Comparison of ENCODE assay signal across 15 cellular contexts in genomic region chr12:71710276-71711125, GRCh38. TPM values are rescaled to one million over a fixed set of nuclear protein-coding genes. Genes with fewer than 3 reads are reported as not detected.
A peak's percentile ranks its signal among the peaks of the same experiment; 100 is the strongest.
DNase-seq lines count a peak whose midpoint lies in the region; ATAC-seq, FAIRE-seq and TF ChIP-seq lines count a peak whose summit lies in the region.
"Had no signal": no experiment of that assay in that cellular context is flagged by ENCODE, and none has a peak within 500 bp of the region (broad histone marks: within the 10 kb centered on the region; RNA-seq: fewer than 3 reads in every experiment).

No MANE protein-coding gene starts in this region.

- H4K20me1 ChIP-seq in keratinocyte (ENCODE audit: control insufficient read depth, extremely low read depth, insufficient read depth, low read length) (no peaks in the 10 kb centered on the region), OCI-LY7 (ENCODE audit: insufficient read depth, low read length) (no peaks in the 10 kb centered on the region)

- ATAC-seq in body of pancreas, result no peak

- no peak overlapping the region for H3K9ac ChIP-seq in keratinocyte (ENCODE audit: control insufficient read depth, extremely low read depth, insufficient read depth, low read length)
- H3K9ac ChIP-seq: KMS-11 had no signal

- H3K27ac ChIP-seq in keratinocyte (ENCODE audit: control insufficient read depth, insufficient read depth, low read length) (peak overlapping the region; percentile 82), body of pancreas (no peak overlapping the region), OCI-LY7 (ENCODE audit: low read depth, low read length, poor library complexity, severe bottlenecking) (no peak overlapping the region)
- H3K27ac ChIP-seq: KMS-11, vagina had no signal

- peak; percentile 99 for FAIRE-seq in keratinocyte (lab: Jason Lieb, UNC)

- CTCF ChIA-PET in OCI-LY7 (lab: Charles Lee; ENCODE audit: unreplicated experiment), result no interaction called here

- no TSS peak for BruUV-seq in OCI-LY7 (replicated peaks; lab: Mats Ljungman, UMichigan)

- dilution Hi-C loops in keratinocyte (cut with MboI; ENCODE audit: extremely low pct_ligation_motif_present, low sequenced_read_pairs), result no loop called here

- intact Hi-C loops in body of pancreas (cut with DNase I), result no loop called here
- intact Hi-C loops in OCI-LY7 (cut with micrococcal nuclease; ENCODE audit: unreplicated experiment), result no loop called here

- no peaks in the 10 kb centered on the region for H3K9me1 ChIP-seq in keratinocyte (ENCODE audit: control insufficient read depth, extremely low read depth, insufficient read depth, low read length)

- DNase-seq in AG10803 (ENCODE audit: low read depth) (peak; percentile 74), HPDE6-E6E7 (ENCODE audit: extremely low spot score) (peak; percentile 82), astrocyte of the cerebellum (ENCODE audit: low read depth) (peak; percentile 69), keratinocyte (ENCODE audit: low read depth, low spot score) (peak; percentile 75), NCI-H526 treated with DMSO at 0.1 percent for 48 hours (lab: John Stamatoyannopoulos, UW) (no peak), body of pancreas (no peak), OCI-LY7 (ENCODE audit: low spot score) (no peak)
- no peak for DNase-seq in activated naive CD4-positive, alpha-beta T cell treated with anti-CD3 and anti-CD28 coated beads, Interleukin-2, amount 50 U/mL, for 16 hours
- DNase-seq: activated CD4-positive, alpha-beta T cell treated with anti-CD3 and anti-CD28 coated beads for 1 hour; aorta; DND-41; nephron progenitor cell; stimulated activated CD4-positive, alpha-beta T cell treated with anti-CD3 and anti-CD28 coated beads, Interleukin-4, amount 100 ng/mL, for 24 hours had no signal

- H3K36me3 ChIP-seq in keratinocyte (ENCODE audit: control insufficient read depth in 2 of 2, extremely low read depth in 1 of 2, insufficient read depth in 2 of 2, low read length in 2 of 2), result no peaks in the 10 kb centered on the region
- no peaks in the 10 kb centered on the region for H3K36me3 ChIP-seq in body of pancreas (replicated peaks in 1 of 2; ENCODE audit: insufficient read depth in 1 of 2, low read depth in 2 of 2)
- peaks cover 26% of the 10 kb centered on the region for H3K36me3 ChIP-seq in OCI-LY7 (ENCODE audit: insufficient read depth, low read length)
- H3K36me3 ChIP-seq: vagina had no signal

- in situ Hi-C loops in astrocyte of the cerebellum (cut with HindIII; ENCODE audit: low sequenced_read_pairs), result no loop called here

- H2AFZ ChIP-seq in keratinocyte (ENCODE audit: control insufficient read depth, low read length) (peak overlapping the region; percentile 78), OCI-LY7 (ENCODE audit: low read length) (no peak overlapping the region)

- POLR2A ChIA-PET in OCI-LY7 (lab: Charles Lee), result interaction anchor here (0.9 kb wide), 1 partner anchor 15 kb away, joined by 3 read pairs; no protein-coding TSS in a partner anchor

- H3K27me3 ChIP-seq in keratinocyte (ENCODE audit: control insufficient read depth, extremely low read depth, insufficient read depth, low read length) (no peaks in the 10 kb centered on the region), body of pancreas (no peaks in the 10 kb centered on the region)
- H3K27me3 ChIP-seq: vagina had no signal

- 94 to 96% methylated on average over 7 of the region's 7 CpGs for WGBS in body of pancreas, 2 donors

- no peaks in the 10 kb centered on the region for H3K9me2 ChIP-seq in OCI-LY7 (ENCODE audit: insufficient read depth, low read length)

- H3K79me2 ChIP-seq in keratinocyte (ENCODE audit: control insufficient read depth, insufficient read depth, low read length), result no peaks in the 10 kb centered on the region
- no peaks in the 10 kb centered on the region for H3K79me2 ChIP-seq in OCI-LY7 (ENCODE audit: insufficient read depth, low read depth, low read length)

- TF ChIP-seq POLR2A in body of pancreas (IDR thresholded peaks at IDR 0.05), result no peak

- H3K4me1 ChIP-seq in keratinocyte (ENCODE audit: control insufficient read depth, extremely low read depth, insufficient read depth, low read length) (peaks cover 29% of the 10 kb centered on the region), body of pancreas (no peaks in the 10 kb centered on the region), OCI-LY7 (ENCODE audit: insufficient read depth, low read length, poor library complexity, severe bottlenecking) (no peaks in the 10 kb centered on the region)
- H3K4me1 ChIP-seq: vagina had no signal

- no peak for TF ChIP-seq CTCF in AG10803 (conservative IDR thresholded peaks at IDR 0.05; ENCODE audit: low read length)
- no peak for TF ChIP-seq CTCF in astrocyte of the cerebellum (IDR thresholded peaks at IDR 0.05; ENCODE audit: low read depth, low read length, missing control alignments)
- TF ChIP-seq CTCF in keratinocyte (optimal IDR thresholded peaks at IDR 0.05 in 1 of 3, IDR thresholded peaks at IDR 0.05 in 1 of 3, conservative IDR thresholded peaks at IDR 0.05 in 1 of 3; ENCODE audit: extremely low read depth in 1 of 3, insufficient read depth in 2 of 3, low read length in 3 of 3), result no peak
- TF ChIP-seq CTCF in body of pancreas (IDR thresholded peaks at IDR 0.05), result no peak
- no peak for TF ChIP-seq CTCF in OCI-LY7 (conservative IDR thresholded peaks at IDR 0.05; ENCODE audit: low read length)

- H3K4me3 ChIP-seq in AG10803 (ENCODE audit: low read length) (no peak overlapping the region), astrocyte of the cerebellum (ENCODE audit: low read depth, low read length) (no peak overlapping the region), keratinocyte (ENCODE audit: control insufficient read depth in 2 of 3, extremely low read depth in 1 of 3, insufficient read depth in 2 of 3, low read depth in 1 of 3, low read length in 3 of 3) (no peak overlapping the region), body of pancreas (no peak overlapping the region), OCI-LY7 (ENCODE audit: low read depth, low read length, poor library complexity, severe bottlenecking) (no peak overlapping the region)
- H3K4me3 ChIP-seq: vagina had no signal

- no peaks in the 10 kb centered on the region for H3K9me3 ChIP-seq in keratinocyte (ENCODE audit: control insufficient read depth, low read depth, low read length)
- H3K9me3 ChIP-seq in body of pancreas, result no peaks in the 10 kb centered on the region
- H3K9me3 ChIP-seq in OCI-LY7 (ENCODE audit: low read length), result peaks cover 8% of the 10 kb centered on the region; the same call in 1 of the 2 replicates
- H3K9me3 ChIP-seq: vagina had no signal

- H3K4me2 ChIP-seq in keratinocyte (ENCODE audit: control insufficient read depth, extremely low read depth, insufficient read depth, low read depth, low read length), result peak overlapping the region; percentile 67
- no peak overlapping the region for H3K4me2 ChIP-seq in OCI-LY7 (ENCODE audit: low read length)
- H3K4me2 ChIP-seq: KMS-11 had no signal

RNA-seq across cellular contexts. Expression of gene TMEM19, which starts 24.6 kb away (rescaled TPM):
- polyA plus RNA-seq in keratinocyte, result 25.4 to 38.8 TPM (median 36.5 TPM) in 3 replicates
- polyA plus RNA-seq in keratinocyte (2011; ENCODE audit: low read depth), result 3.1 TPM
- 11.2 and 18.7 TPM in 2 replicates for polyA plus RNA-seq in keratinocyte (2011; cell fraction: cytosol; rRNA removed)
- 28.0 and 35.1 TPM in 2 replicates for polyA plus RNA-seq in keratinocyte (2011; cell fraction: nucleus; rRNA removed)
- 7.9 and 15.2 TPM in 2 replicates for polyA plus RNA-seq in keratinocyte (2012; ENCODE audit: low replicate concordance)
- polyA minus RNA-seq in keratinocyte, result 8.4 to 60.1 TPM (median 58.2 TPM) in 3 replicates
- 24.4 TPM for polyA minus RNA-seq in keratinocyte (2011; cell fraction: cytosol; rRNA and poly(A)+ RNA removed)
- polyA minus RNA-seq in keratinocyte (2011; cell fraction: nucleus; rRNA and poly(A)+ RNA removed), result 39.6 and 66.4 TPM in 2 replicates
- 10 to 100 TPM; 11.2 to 16.6 TPM for total RNA-seq in body of pancreas
- total RNA-seq in OCI-LY7 (2014; rRNA removed; shearing (Covaris generic)), result 38.3 and 44.1 TPM in 2 replicates
- total RNA-seq in OCI-LY7 (2022), result 40.4 and 47.5 TPM in 2 replicates

RNA-seq across cellular contexts. Expression of gene RAB21, which starts 44.2 kb away (rescaled TPM):
- polyA plus RNA-seq in keratinocyte, result 11.7 to 21.9 TPM (median 19.5 TPM) in 3 replicates
- polyA plus RNA-seq in keratinocyte (2011; ENCODE audit: low read depth), result 390 TPM
- 17.5 and 31.8 TPM in 2 replicates for polyA plus RNA-seq in keratinocyte (2011; cell fraction: cytosol; rRNA removed)
- 16.1 and 23.6 TPM in 2 replicates for polyA plus RNA-seq in keratinocyte (2011; cell fraction: nucleus; rRNA removed)
- polyA plus RNA-seq in keratinocyte (2012; ENCODE audit: low replicate concordance), result 42.1 and 77.3 TPM in 2 replicates
- 2.8 to 16.8 TPM (median 7.3 TPM) in 3 replicates for polyA minus RNA-seq in keratinocyte
- polyA minus RNA-seq in keratinocyte (2011; cell fraction: cytosol; rRNA and poly(A)+ RNA removed), result 9.6 TPM
- polyA minus RNA-seq in keratinocyte (2011; cell fraction: nucleus; rRNA and poly(A)+ RNA removed), result 2.7 and 7.8 TPM in 2 replicates
- total RNA-seq in body of pancreas, result 1 to 10 TPM; 4.3 to 4.4 TPM
- total RNA-seq in OCI-LY7 (2014; rRNA removed; shearing (Covaris generic)), result 11.7 and 18.2 TPM in 2 replicates
- total RNA-seq in OCI-LY7 (2022), result 46.6 and 52.8 TPM in 2 replicates

RNA-seq across cellular contexts. Expression of gene THAP2, which starts 46.4 kb away (rescaled TPM):
- 1.2 to 4.4 TPM (median 2.7 TPM) in 3 replicates for polyA plus RNA-seq in keratinocyte
- polyA plus RNA-seq in keratinocyte (2011; ENCODE audit: low read depth), result 16.3 TPM
- 1.2 and 4.6 TPM in 2 replicates for polyA plus RNA-seq in keratinocyte (2011; cell fraction: cytosol; rRNA removed)
- 6.7 and 10.0 TPM in 2 replicates for polyA plus RNA-seq in keratinocyte (2011; cell fraction: nucleus; rRNA removed)
- polyA plus RNA-seq in keratinocyte (2012; ENCODE audit: low replicate concordance), result 1.7 and 5.7 TPM in 2 replicates
- polyA minus RNA-seq in keratinocyte, result 0.69 to 1.9 TPM in 2 of 3 replicates, not detected in the other
- 0.58 TPM for polyA minus RNA-seq in keratinocyte (2011; cell fraction: cytosol; rRNA and poly(A)+ RNA removed)
- polyA minus RNA-seq in keratinocyte (2011; cell fraction: nucleus; rRNA and poly(A)+ RNA removed), result 1.8 and 4.7 TPM in 2 replicates
- total RNA-seq in body of pancreas (10 to 100 TPM in 1 of 2 donors, under 1 TPM in 1; 0.99 to 15.0 TPM), OCI-LY7 (2022) (9.3 and 10.2 TPM in 2 replicates)
- total RNA-seq in OCI-LY7 (2014; rRNA removed; shearing (Covaris generic)), result 3.6 and 8.2 TPM in 2 replicates

RNA-seq across cellular contexts. Expression of gene ZFC3H1, which starts 46.9 kb away (rescaled TPM):
- polyA plus RNA-seq in keratinocyte, result 20.3 to 56.3 TPM (median 39.3 TPM) in 3 replicates
- polyA plus RNA-seq in keratinocyte (2011; ENCODE audit: low read depth), result 30.1 TPM
- polyA plus RNA-seq in keratinocyte (2011; cell fraction: cytosol; rRNA removed), result 10.1 and 25.5 TPM in 2 replicates
- polyA plus RNA-seq in keratinocyte (2011; cell fraction: nucleus; rRNA removed), result 131 and 172 TPM in 2 replicates
- 13.5 and 26.3 TPM in 2 replicates for polyA plus RNA-seq in keratinocyte (2012; ENCODE audit: low replicate concordance)
- polyA minus RNA-seq in keratinocyte, result 8.0 to 53.2 TPM (median 23.8 TPM) in 3 replicates
- 8.2 TPM for polyA minus RNA-seq in keratinocyte (2011; cell fraction: cytosol; rRNA and poly(A)+ RNA removed)
- 52.9 and 98.6 TPM in 2 replicates for polyA minus RNA-seq in keratinocyte (2011; cell fraction: nucleus; rRNA and poly(A)+ RNA removed)
- total RNA-seq in body of pancreas (100 to 1,000 TPM in 1 of 2 donors, 10 to 100 TPM in 1; 36.1 to 116 TPM), OCI-LY7 (2022) (66.8 and 75.9 TPM in 2 replicates)
- 31.1 and 45.8 TPM in 2 replicates for total RNA-seq in OCI-LY7 (2014; rRNA removed; shearing (Covaris generic))

Comparison
In these comparisons a context has a peak if more than half of its experiments do, and no peak if none do; other contexts are left out.
1. DNase-seq: peak in AG10803 (single experiment), HPDE6-E6E7 (single experiment), astrocyte of the cerebellum (single experiment) and keratinocyte (single experiment); none in NCI-H526 treated with DMSO at 0.1 percent for 48 hours (single experiment), body of pancreas (0 of 4), activated naive CD4-positive, alpha-beta T cell treated with anti-CD3 and anti-CD28 coated beads, Interleukin-2, amount 50 U/mL, for 16 hours (single experiment) and OCI-LY7 (single experiment).